1 cellular context compared by ENCODE assay signal in genomic region chr7:151115836-151116418, GRCh38.
TF ChIP-seq lines count a peak whose summit lies in the region.

No MANE protein-coding gene starts in this region.

TF ChIP-seq in HCT116, 20 proteins besides CTCF, POLR2A, EP300 and RAD21 (continued from another document):
- TF ChIP-seq, protein P1, sequence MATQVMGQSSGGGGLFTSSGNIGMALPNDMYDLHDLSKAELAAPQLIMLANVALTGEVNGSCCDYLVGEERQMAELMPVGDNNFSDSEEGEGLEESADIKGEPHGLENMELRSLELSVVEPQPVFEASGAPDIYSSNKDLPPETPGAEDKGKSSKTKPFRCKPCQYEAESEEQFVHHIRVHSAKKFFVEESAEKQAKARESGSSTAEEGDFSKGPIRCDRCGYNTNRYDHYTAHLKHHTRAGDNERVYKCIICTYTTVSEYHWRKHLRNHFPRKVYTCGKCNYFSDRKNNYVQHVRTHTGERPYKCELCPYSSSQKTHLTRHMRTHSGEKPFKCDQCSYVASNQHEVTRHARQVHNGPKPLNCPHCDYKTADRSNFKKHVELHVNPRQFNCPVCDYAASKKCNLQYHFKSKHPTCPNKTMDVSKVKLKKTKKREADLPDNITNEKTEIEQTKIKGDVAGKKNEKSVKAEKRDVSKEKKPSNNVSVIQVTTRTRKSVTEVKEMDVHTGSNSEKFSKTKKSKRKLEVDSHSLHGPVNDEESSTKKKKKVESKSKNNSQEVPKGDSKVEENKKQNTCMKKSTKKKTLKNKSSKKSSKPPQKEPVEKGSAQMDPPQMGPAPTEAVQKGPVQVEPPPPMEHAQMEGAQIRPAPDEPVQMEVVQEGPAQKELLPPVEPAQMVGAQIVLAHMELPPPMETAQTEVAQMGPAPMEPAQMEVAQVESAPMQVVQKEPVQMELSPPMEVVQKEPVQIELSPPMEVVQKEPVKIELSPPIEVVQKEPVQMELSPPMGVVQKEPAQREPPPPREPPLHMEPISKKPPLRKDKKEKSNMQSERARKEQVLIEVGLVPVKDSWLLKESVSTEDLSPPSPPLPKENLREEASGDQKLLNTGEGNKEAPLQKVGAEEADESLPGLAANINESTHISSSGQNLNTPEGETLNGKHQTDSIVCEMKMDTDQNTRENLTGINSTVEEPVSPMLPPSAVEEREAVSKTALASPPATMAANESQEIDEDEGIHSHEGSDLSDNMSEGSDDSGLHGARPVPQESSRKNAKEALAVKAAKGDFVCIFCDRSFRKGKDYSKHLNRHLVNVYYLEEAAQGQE (IDR thresholded peaks at IDR 0.05; ENCODE audit: low read depth): no peak
- TF ChIP-seq YY1 (IDR thresholded peaks at IDR 0.05; ENCODE audit: extremely low read depth, insufficient replicate concordance, low read depth, low read length): peak; percentile 53
TF ChIP-seq in HCT116: peak in this region for 2.
